In genomic region chr17:43028221-43028861, GRCh38 we compare ENCODE assay signal across 26 cellular contexts. TPM values are rescaled to one million over a fixed set of nuclear protein-coding genes. Genes with fewer than 3 reads are reported as not detected.
A peak's percentile ranks its signal among the peaks of the same experiment; 100 is the strongest.
DNase-seq lines count a peak whose midpoint lies in the region; ATAC-seq and TF ChIP-seq lines count a peak whose summit lies in the region.
"Had no signal": no experiment of that assay in that cellular context is flagged by ENCODE, and none has a peak within 500 bp of the region (broad histone marks: within the 10 kb centered on the region; RNA-seq: fewer than 3 reads in every experiment).

No MANE protein-coding gene starts in this region.

- no peaks in the 10 kb centered on the region for H3K9me3 ChIP-seq in CD4-positive, CD25-positive, alpha-beta regulatory T cell (ENCODE audit: control insufficient read depth in 2 of 2, low read length in 2 of 2)
- H3K9me3 ChIP-seq: A549, BLaER1, body of pancreas, HAP-1, mucosa of descending colon, prostate gland had no signal

- no peaks in the 10 kb centered on the region for H3K27me3 ChIP-seq in CD4-positive, CD25-positive, alpha-beta regulatory T cell (ENCODE audit: control insufficient read depth, insufficient read depth, low read length)
- H3K27me3 ChIP-seq: BLaER1, body of pancreas, neural progenitor cell had no signal

- H3K27ac ChIP-seq in CD4-positive, CD25-positive, alpha-beta regulatory T cell (ENCODE audit: insufficient read depth, low read length, poor library complexity, severe bottlenecking): no peak overlapping the region
- H3K27ac ChIP-seq in RWPE1: peak overlapping the region; percentile 21; the same call in 1 of the 2 replicates
- H3K27ac ChIP-seq: A549, BLaER1, body of pancreas, neural progenitor cell, PC-9, prostate gland, skin epidermis had no signal

- H3K4me3 Mint-ChIP-seq in CD4-positive, CD25-positive, alpha-beta regulatory T cell: peak overlapping the region in 2 of 4 donors; percentile 39 to 90
- H3K4me3 Mint-ChIP-seq in neural crest cell: peak overlapping the region; percentile 47
- H3K4me3 Mint-ChIP-seq: activated CD8-positive, alpha-beta T cell treated with anti-CD3 and anti-CD28 coated beads, Interleukin-2, amount 10 ng/mL, durations not matched to agents 7 days and 5 days had no signal

- CTCF ChIA-PET in RWPE1 (lab: Yijun Ruan, JAX): interaction anchor here (0.6 kb wide), 1 partner anchor 176 kb away, joined by 4 read pairs; no protein-coding TSS in a partner anchor

- H3K4me1 Mint-ChIP-seq in CD4-positive, CD25-positive, alpha-beta regulatory T cell: peaks cover 0 to 16% (median 8%) of the 10 kb centered on the region in 4 donors
- peaks cover 44% of the 10 kb centered on the region for H3K4me1 Mint-ChIP-seq in neural crest cell

- DNase-seq in CD4-positive, CD25-positive, alpha-beta regulatory T cell: no peak
- DNase-seq in RWPE1 (ENCODE audit: low spot score) (no peak), neural crest cell (ENCODE audit: low read depth, low spot score) (no peak), NAMALWA (ENCODE audit: low spot score) (no peak), Right ventricle myocardium superior (no peak)
- DNase-seq: activated CD4-positive, CD25-positive, alpha-beta regulatory T cell treated with anti-CD3 and anti-CD28 coated beads, Interleukin-2, amount 50 U/mL, for 72 hours; activated CD8-positive, alpha-beta T cell treated with anti-CD3 and anti-CD28 coated beads, Interleukin-2, amount 10 ng/mL, durations not matched to agents 7 days and 5 days; activated effector memory CD4-positive, alpha-beta T cell treated with anti-CD3 and anti-CD28 coated beads, Interleukin-2, amount 50 U/mL, for 16 hours; body of pancreas; Calu3; Kasumi-1; mucosa of descending colon; NCI-H1694; NCI-H510A treated with DMSO at 0.1 percent for 48 hours; NK-92 treated with Interleukin-12 subunit alpha and Interleukin-12 subunit beta, amount 100 ng/mL, for 24 hours; PC-9; SHP77 treated with DMSO at 0.1 percent for 48 hours; stimulated activated CD4-positive, alpha-beta T cell treated with anti-CD3 and anti-CD28 coated beads, Interleukin-1b, Interleukin-23, amount 100 ng/mL, for 48 hours had no signal

- H3K4me3 ChIP-seq in CD4-positive, CD25-positive, alpha-beta regulatory T cell (ENCODE audit: low read depth, low read length): no peak overlapping the region
- H3K4me3 ChIP-seq: A549, BLaER1, body of pancreas, HAP-1, lung, mucosa of descending colon, neural progenitor cell, PC-9, prostate gland, skin epidermis had no signal

- no peaks in the 10 kb centered on the region for H3K36me3 Mint-ChIP-seq in CD4-positive, CD25-positive, alpha-beta regulatory T cell
- no peaks in the 10 kb centered on the region for H3K36me3 Mint-ChIP-seq in neural crest cell (ENCODE audit: low read depth)

- no peaks in the 10 kb centered on the region for H3K27me3 Mint-ChIP-seq in CD4-positive, CD25-positive, alpha-beta regulatory T cell
- peaks cover 3% of the 10 kb centered on the region for H3K27me3 Mint-ChIP-seq in neural crest cell (ENCODE audit: low read depth)

- POLR2A ChIA-PET in RWPE1 (lab: Yijun Ruan, JAX; ENCODE audit: low non-redundant PET): no interaction called here

- H3K9me3 Mint-ChIP-seq in CD4-positive, CD25-positive, alpha-beta regulatory T cell: no peaks in the 10 kb centered on the region
- no peaks in the 10 kb centered on the region for H3K9me3 Mint-ChIP-seq in neural crest cell

- no peaks in the 10 kb centered on the region for H3K36me3 ChIP-seq in CD4-positive, CD25-positive, alpha-beta regulatory T cell (ENCODE audit: control insufficient read depth, insufficient read depth, low read length)
- H3K36me3 ChIP-seq: BLaER1, HAP-1, neural progenitor cell, prostate gland had no signal

- peak overlapping the region in 2 of 3 donors; percentile 14 to 34 for H3K27ac Mint-ChIP-seq in CD4-positive, CD25-positive, alpha-beta regulatory T cell
- H3K27ac Mint-ChIP-seq in neural crest cell (ENCODE audit: unreplicated experiment): peak overlapping the region; percentile 83
- H3K27ac Mint-ChIP-seq: activated CD8-positive, alpha-beta T cell treated with anti-CD3 and anti-CD28 coated beads, Interleukin-2, amount 10 ng/mL, durations not matched to agents 7 days and 5 days had no signal

- peaks cover 16% of the 10 kb centered on the region for H3K4me1 ChIP-seq in CD4-positive, CD25-positive, alpha-beta regulatory T cell (ENCODE audit: control insufficient read depth, insufficient read depth, low read length, poor library complexity, severe bottlenecking)
- H3K4me1 ChIP-seq: HAP-1, prostate gland had no signal

- intact Hi-C loops in Right ventricle myocardium superior (cut with DNase I): loop anchor here (10.0 kb wide), 1 partner anchor 96 kb away; the partner anchor contains the start of gene BRCA1

- no peak for TF ChIP-seq CTCF in RWPE1 (conservative IDR thresholded peaks at IDR 0.05; ENCODE audit: low read depth)
- no peak for TF ChIP-seq CTCF in neural crest cell (conservative IDR thresholded peaks at IDR 0.05)

- ATAC-seq in CD4-positive, CD25-positive, alpha-beta regulatory T cell (ENCODE audit: low read depth in 2 of 2): no peak
- ATAC-seq in GM21526 (IDR thresholded peaks at IDR 0.05; ENCODE audit: low FRiP score, unreplicated experiment): no peak
- ATAC-seq in Right ventricle myocardium superior (ENCODE audit: poor library complexity): no peak
- ATAC-seq: activated CD8-positive, alpha-beta T cell treated with anti-CD3 and anti-CD28 coated beads, Interleukin-2, amount 10 ng/mL, durations not matched to agents 7 days and 5 days; body of pancreas; mucosa of descending colon had no signal

RNA-seq across cellular contexts. Expression of gene RND2, which starts 3.3 kb away (rescaled TPM):
- total RNA-seq in CD4-positive, CD25-positive, alpha-beta regulatory T cell: not detected
- under 1 TPM in 3 of 4 donors, not detected in 1; 0.05 to 0.18 (median 0.08) TPM for polyA plus RNA-seq in CD4-positive, CD25-positive, alpha-beta regulatory T cell
- total RNA-seq in neural crest cell (15.3 and 17.8 TPM in 2 replicates), Right ventricle myocardium superior (0.65 TPM)
- total RNA-seq: activated CD8-positive, alpha-beta T cell treated with anti-CD3 and anti-CD28 coated beads, Interleukin-2, amount 10 ng/mL, durations not matched to agents 7 days and 5 days had no signal

RNA-seq across cellular contexts. Expression of gene VAT1, which starts 6.2 kb away (rescaled TPM):
- 21.9 TPM for total RNA-seq in CD4-positive, CD25-positive, alpha-beta regulatory T cell
- 10 to 100 TPM; 40.6 to 51.4 (median 49.1) TPM for polyA plus RNA-seq in CD4-positive, CD25-positive, alpha-beta regulatory T cell
- total RNA-seq in neural crest cell (112 and 115 TPM in 2 replicates), Right ventricle myocardium superior (89.7 TPM)

RNA-seq across cellular contexts. Expression of gene IFI35, which starts 21.8 kb away (rescaled TPM):
- total RNA-seq in CD4-positive, CD25-positive, alpha-beta regulatory T cell: 38.3 TPM
- 10 to 100 TPM; 62.9 to 87.6 (median 71.8) TPM for polyA plus RNA-seq in CD4-positive, CD25-positive, alpha-beta regulatory T cell
- total RNA-seq in neural crest cell: 0.91 and 1.3 TPM in 2 replicates
- 14.4 TPM for total RNA-seq in Right ventricle myocardium superior

RNA-seq across cellular contexts. Expression of gene RPL27, which starts 30.1 kb away (rescaled TPM):
- total RNA-seq in CD4-positive, CD25-positive, alpha-beta regulatory T cell: 881 TPM
- 1,000 to 10,000 TPM; 1,558 to 2,241 (median 2,024) TPM for polyA plus RNA-seq in CD4-positive, CD25-positive, alpha-beta regulatory T cell
- total RNA-seq in neural crest cell (1,045 and 1,183 TPM in 2 replicates), Right ventricle myocardium superior (675 TPM)

RNA-seq across cellular contexts. Expression of gene RUNDC1, which starts 48.0 kb away (rescaled TPM):
- 14.9 TPM for total RNA-seq in CD4-positive, CD25-positive, alpha-beta regulatory T cell
- 10 to 100 TPM; 10.6 to 15.2 (median 13.2) TPM for polyA plus RNA-seq in CD4-positive, CD25-positive, alpha-beta regulatory T cell
- total RNA-seq in neural crest cell: 15.9 and 16.5 TPM in 2 replicates
- 10.0 TPM for total RNA-seq in Right ventricle myocardium superior
